8 cellular contexts compared by ENCODE assay signal in the genomic region with DNA sequence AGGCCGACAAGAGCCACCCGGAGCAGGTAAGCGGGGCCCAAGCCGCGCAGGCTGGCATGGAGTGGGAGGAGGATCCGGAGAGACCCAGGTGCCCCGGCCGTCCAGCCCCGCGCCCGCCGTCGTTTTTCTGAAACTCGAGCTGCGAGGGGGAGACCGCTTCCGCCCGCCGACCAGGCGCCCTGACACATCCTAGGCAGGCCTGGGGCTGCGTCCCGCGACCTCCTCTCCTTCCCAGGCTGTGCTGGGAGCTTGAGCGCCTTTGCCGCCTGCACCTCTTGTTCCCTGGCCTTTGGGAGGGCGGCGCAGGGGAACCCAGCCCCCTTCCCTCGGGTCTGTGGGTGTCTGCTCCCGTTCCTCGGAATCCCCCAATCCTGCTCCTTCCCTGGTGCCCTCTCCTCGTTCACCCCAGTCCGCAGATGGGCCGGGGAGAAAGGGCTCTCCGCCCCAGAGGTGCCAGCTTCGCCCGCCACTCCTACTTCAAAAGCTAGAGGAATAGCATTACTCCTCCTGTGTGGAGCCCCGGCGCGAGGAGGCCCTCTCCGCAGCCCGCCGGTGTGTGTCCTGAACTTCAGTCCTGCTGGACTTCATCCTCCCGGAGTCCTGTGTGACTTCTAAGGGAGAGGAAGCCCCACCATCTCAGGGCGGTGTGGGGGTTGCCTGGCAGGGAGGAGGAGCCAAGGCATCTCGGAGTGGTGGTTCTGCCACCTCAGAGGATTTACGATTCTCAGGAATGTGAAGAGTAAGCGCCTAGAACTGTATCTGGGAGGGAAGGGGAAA. TPM values are rescaled to one million over a fixed set of nuclear protein-coding genes. Genes with fewer than 3 reads are reported as not detected.
DNase-seq lines count a peak whose midpoint lies in the region.

No MANE protein-coding gene starts in this region.

- H3K9me3 Mint-ChIP-seq in activated T-helper 1 cell treated with anti-CD3 and anti-CD28 coated beads, Interleukin-12 subunit alpha, Interleukin-12 subunit beta, Interleukin-2, Interleukin-4 antibody, amounts not matched to agents 30 ng/mL and 10 ng/mL and 1 ng/mL, durations not matched to agents 14 hours and 24 hours and 36 hours: no peaks in the 10 kb centered on the region

- peak overlapping the region; percentile 91 for H3K27ac Mint-ChIP-seq in activated T-helper 1 cell treated with anti-CD3 and anti-CD28 coated beads, Interleukin-12 subunit alpha, Interleukin-12 subunit beta, Interleukin-2, Interleukin-4 antibody, amounts not matched to agents 30 ng/mL and 10 ng/mL and 1 ng/mL, durations not matched to agents 14 hours and 24 hours and 36 hours

- no peaks in the 10 kb centered on the region for H3K27me3 Mint-ChIP-seq in activated T-helper 1 cell treated with anti-CD3 and anti-CD28 coated beads, Interleukin-12 subunit alpha, Interleukin-12 subunit beta, Interleukin-2, Interleukin-4 antibody, amounts not matched to agents 30 ng/mL and 10 ng/mL and 1 ng/mL, durations not matched to agents 14 hours and 24 hours and 36 hours (ENCODE audit: insufficient read depth)

- intact Hi-C loops in activated T-helper 1 cell treated with anti-CD3 and anti-CD28 coated beads, Interleukin-12 subunit alpha, Interleukin-12 subunit beta, Interleukin-2, Interleukin-4 antibody, amounts not matched to agents 30 ng/mL and 10 ng/mL and 1 ng/mL, durations not matched to agents 14 hours and 24 hours and 36 hours (cut with micrococcal nuclease): loop anchor here (10.0 kb wide), 1 partner anchor 285 kb away; no protein-coding TSS in a partner anchor

- peak overlapping the region; percentile 95 for H3K4me3 Mint-ChIP-seq in activated T-helper 1 cell treated with anti-CD3 and anti-CD28 coated beads, Interleukin-12 subunit alpha, Interleukin-12 subunit beta, Interleukin-2, Interleukin-4 antibody, amounts not matched to agents 30 ng/mL and 10 ng/mL and 1 ng/mL, durations not matched to agents 14 hours and 24 hours and 36 hours

- H3K36me3 Mint-ChIP-seq in activated T-helper 1 cell treated with anti-CD3 and anti-CD28 coated beads, Interleukin-12 subunit alpha, Interleukin-12 subunit beta, Interleukin-2, Interleukin-4 antibody, amounts not matched to agents 30 ng/mL and 10 ng/mL and 1 ng/mL, durations not matched to agents 14 hours and 24 hours and 36 hours (ENCODE audit: low read depth): peaks cover 29% of the 10 kb centered on the region

- peak; percentile 43 for DNase-seq in stimulated activated CD4-positive, alpha-beta T cell treated with anti-CD3 and anti-CD28 coated beads, Interleukin-12 subunit alpha, Interleukin-12 subunit beta, amount 100 ng/mL, for 4 hours
- DNase-seq in stimulated activated CD4-positive, alpha-beta T cell treated with anti-CD3 and anti-CD28 coated beads, Interleukin-2, amount 100 ng/mL, for 48 hours: no peak
- DNase-seq in Kasumi-1 (lab: John Stamatoyannopoulos, UW): peak; percentile 29 to 34
- peak; percentile 25 for DNase-seq in activated T-helper 1 cell treated with anti-CD3 and anti-CD28 coated beads, Interleukin-12 subunit alpha, Interleukin-12 subunit beta, Interleukin-2, Interleukin-4 antibody, amounts not matched to agents 30 ng/mL and 10 ng/mL and 1 ng/mL, durations not matched to agents 14 hours and 24 hours and 36 hours (ENCODE audit: low spot score)
- DNase-seq in glomerular visceral epithelial cell (ENCODE audit: extremely low spot score): peak; percentile 80
- DNase-seq in retina: peak; percentile 52
- DNase-seq in NCI-H2171 (lab: John Stamatoyannopoulos, UW): no peak
- no peak for DNase-seq in NCI-H2196 (lab: John Stamatoyannopoulos, UW; ENCODE audit: unreplicated experiment)

- peaks cover 63% of the 10 kb centered on the region for H3K4me1 Mint-ChIP-seq in activated T-helper 1 cell treated with anti-CD3 and anti-CD28 coated beads, Interleukin-12 subunit alpha, Interleukin-12 subunit beta, Interleukin-2, Interleukin-4 antibody, amounts not matched to agents 30 ng/mL and 10 ng/mL and 1 ng/mL, durations not matched to agents 14 hours and 24 hours and 36 hours (ENCODE audit: low read depth)

RNA-seq across cellular contexts. Expression of gene NHERF1, which starts 1.0 kb away (rescaled TPM):
- 142 and 153 TPM in 2 replicates for total RNA-seq in activated T-helper 1 cell treated with anti-CD3 and anti-CD28 coated beads, Interleukin-12 subunit alpha, Interleukin-12 subunit beta, Interleukin-2, Interleukin-4 antibody, amounts not matched to agents 30 ng/mL and 10 ng/mL and 1 ng/mL, durations not matched to agents 14 hours and 24 hours and 36 hours

RNA-seq across cellular contexts. Expression of gene RAB37, which starts 12.4 kb away (rescaled TPM):
- 6.0 and 6.1 TPM in 2 replicates for total RNA-seq in activated T-helper 1 cell treated with anti-CD3 and anti-CD28 coated beads, Interleukin-12 subunit alpha, Interleukin-12 subunit beta, Interleukin-2, Interleukin-4 antibody, amounts not matched to agents 30 ng/mL and 10 ng/mL and 1 ng/mL, durations not matched to agents 14 hours and 24 hours and 36 hours

RNA-seq across cellular contexts. Expression of gene NAT9, which starts 26.7 kb away (rescaled TPM):
- 69.0 and 70.8 TPM in 2 replicates for total RNA-seq in activated T-helper 1 cell treated with anti-CD3 and anti-CD28 coated beads, Interleukin-12 subunit alpha, Interleukin-12 subunit beta, Interleukin-2, Interleukin-4 antibody, amounts not matched to agents 30 ng/mL and 10 ng/mL and 1 ng/mL, durations not matched to agents 14 hours and 24 hours and 36 hours

RNA-seq across cellular contexts. Expression of gene CD300LF, which starts 36.7 kb away (rescaled TPM):
- not detected in 2 replicates for total RNA-seq in activated T-helper 1 cell treated with anti-CD3 and anti-CD28 coated beads, Interleukin-12 subunit alpha, Interleukin-12 subunit beta, Interleukin-2, Interleukin-4 antibody, amounts not matched to agents 30 ng/mL and 10 ng/mL and 1 ng/mL, durations not matched to agents 14 hours and 24 hours and 36 hours

Comparison
In these comparisons a context has a peak if more than half of its experiments do, and no peak if none do; other contexts are left out.
1. DNase-seq: peak in stimulated activated CD4-positive, alpha-beta T cell treated with anti-CD3 and anti-CD28 coated beads, Interleukin-12 subunit alpha, Interleukin-12 subunit beta, amount 100 ng/mL, for 4 hours (single experiment), Kasumi-1 (2 of 2), activated T-helper 1 cell treated with anti-CD3 and anti-CD28 coated beads, Interleukin-12 subunit alpha, Interleukin-12 subunit beta, Interleukin-2, Interleukin-4 antibody, amounts not matched to agents 30 ng/mL and 10 ng/mL and 1 ng/mL, durations not matched to agents 14 hours and 24 hours and 36 hours (single experiment), glomerular visceral epithelial cell (single experiment) and retina (single experiment); none in stimulated activated CD4-positive, alpha-beta T cell treated with anti-CD3 and anti-CD28 coated beads, Interleukin-2, amount 100 ng/mL, for 48 hours (0 of 2), NCI-H2171 (single experiment) and NCI-H2196 (single experiment).